In genomic region chr22:35834080-35834479, GRCh38 we compare ENCODE assay signal across 18 cellular contexts.
DNase-seq lines count a peak whose midpoint lies in the region; ATAC-seq and TF ChIP-seq lines count a peak whose summit lies in the region.
"Had no signal": no experiment of that assay in that cellular context is flagged by ENCODE, and none has a peak within 500 bp of the region (broad histone marks: within the 10 kb centered on the region; RNA-seq: fewer than 3 reads in every experiment).

No MANE protein-coding gene starts in this region.

- intact Hi-C loops in PC-9 (cut with micrococcal nuclease; ENCODE audit: unreplicated experiment) (loop anchor here (1.0 kb wide), 1 partner anchor 61 kb away; no protein-coding TSS in a partner anchor), psoas muscle (cut with DNase I) (loop anchor here (5.0 to 10.0 kb wide), 2 partner anchors 47 to 209 kb away; no protein-coding TSS in a partner anchor), ovary (cut with DNase I) (loop anchor here in 1 of 4 donors (10.0 kb wide), 1 partner anchor 199 kb away; no protein-coding TSS in a partner anchor)

- H3F3A ChIP-seq in GM23248 (ENCODE audit: insufficient read depth) (peaks cover 59% of the 10 kb centered on the region), PC-9 (ENCODE audit: insufficient read depth, low read depth) (peaks cover 32% of the 10 kb centered on the region)

- BruUV-seq in PC-9 (replicated peaks; lab: Mats Ljungman, UMichigan) = no TSS peak

- TF ChIP-seq POLR2A in ovary (IDR thresholded peaks at IDR 0.05) = no peak

- H2AFZ ChIP-seq in GM23248 = no peak overlapping the region
- no peak overlapping the region for H2AFZ ChIP-seq in PC-9
- no peak overlapping the region for H2AFZ ChIP-seq in fibroblast of lung (ENCODE audit: low read length)

- no peak for DNase-seq in GM23248
- no peak for DNase-seq in PC-9
- DNase-seq in fibroblast of lung (ENCODE audit: low read depth in 2 of 2) = no peak
- no peak for DNase-seq in psoas muscle
- DNase-seq in ovary = no peak
- no peak for DNase-seq in NCI-H510A treated with DMSO at 0.1 percent for 48 hours (lab: John Stamatoyannopoulos, UW)
- DNase-seq in activated CD4-positive, alpha-beta T cell treated with anti-CD3 and anti-CD28 coated beads, Interleukin-2, amount 50 U/mL, for 48 hours = no peak
- DNase-seq in activated CD8-positive, alpha-beta memory T cell treated with anti-CD3 and anti-CD28 coated beads for 24 hours = no peak
- DNase-seq: activated CD8-positive, alpha-beta T cell treated with anti-CD3 and anti-CD28 coated beads, Interleukin-2, amount 10 ng/mL, durations not matched to agents 7 days and 5 days; colonic mucosa; COR-L47; NCI-H1436; occipital lobe; stimulated activated CD4-positive, alpha-beta T cell treated with anti-CD3 and anti-CD28 coated beads, Interleukin-4, amount 100 ng/mL, for 24 hours; stomach; T-helper 1 cell had no signal

- peak overlapping the region; percentile 97 for H3K4me3 ChIP-seq in GM23248
- peak overlapping the region; percentile 55; the same call in 1 of the 2 replicates for H3K4me3 ChIP-seq in PC-9
- peak overlapping the region in 2 of 4 experiments; percentile 70 to 90 for H3K4me3 ChIP-seq in fibroblast of lung (replicated peaks in 1 of 4; ENCODE audit: control extremely low read depth in 1 of 4, insufficient read depth in 1 of 4, low read depth in 3 of 4, low read length in 4 of 4)
- H3K4me3 ChIP-seq in psoas muscle = peak overlapping the region; percentile 23
- no peak overlapping the region for H3K4me3 ChIP-seq in ovary
- H3K4me3 ChIP-seq: colonic mucosa, stomach had no signal

- ATAC-seq in psoas muscle = no peak
- ATAC-seq: activated CD8-positive, alpha-beta T cell treated with anti-CD3 and anti-CD28 coated beads, Interleukin-2, amount 10 ng/mL, durations not matched to agents 7 days and 5 days; activated naive CD4-positive, alpha-beta T cell treated with anti-CD3 and anti-CD28 coated beads, Interleukin-2, amount 50 U/mL, for 72 hours; left lobe of liver had no signal

- H3K27ac ChIP-seq in GM23248 = peak overlapping the region; percentile 95
- H3K27ac ChIP-seq in PC-9 = peak overlapping the region; percentile 93
- H3K27ac ChIP-seq in fibroblast of lung (ENCODE audit: insufficient read depth, low read length) = no peak overlapping the region
- peak overlapping the region; percentile 70 for H3K27ac ChIP-seq in psoas muscle
- H3K27ac ChIP-seq in ovary = peak overlapping the region in 1 of 2 donors; percentile 29

- H3K9me3 ChIP-seq in GM23248 (ENCODE audit: low read depth) = no peaks in the 10 kb centered on the region
- H3K9me3 ChIP-seq in PC-9 (ENCODE audit: insufficient read depth, low read depth) = no peaks in the 10 kb centered on the region
- no peaks in the 10 kb centered on the region for H3K9me3 ChIP-seq in fibroblast of lung (ENCODE audit: control insufficient read depth, insufficient read depth, low read depth, low read length)
- no peaks in the 10 kb centered on the region for H3K9me3 ChIP-seq in psoas muscle
- H3K9me3 ChIP-seq in ovary = no peaks in the 10 kb centered on the region
- H3K9me3 ChIP-seq: colonic mucosa, stomach had no signal

- peaks cover 91% of the 10 kb centered on the region for H3K79me2 ChIP-seq in GM23248 (ENCODE audit: insufficient read depth)
- H3K79me2 ChIP-seq in PC-9 (ENCODE audit: low read depth) = peaks cover 90% of the 10 kb centered on the region
- H3K79me2 ChIP-seq in fibroblast of lung (ENCODE audit: control insufficient read depth, insufficient read depth, low read length) = peaks cover 86% of the 10 kb centered on the region

- H3K4me2 ChIP-seq in GM23248 (ENCODE audit: unreplicated experiment) = peak overlapping the region; percentile 100
- peak overlapping the region; percentile 83 for H3K4me2 ChIP-seq in PC-9
- peak overlapping the region; percentile 64 for H3K4me2 ChIP-seq in fibroblast of lung (ENCODE audit: extremely low read depth, insufficient read depth, low read length)

- 52 to 53% methylated on average over 4 of the region's 4 CpGs for WGBS in GM23248 (ENCODE audit: low coverage in 1 of 2, low lambda C conversion rate in 2 of 2, missing lambda C conversion rate in 2 of 2), 2 experiments
- 26 to 43% (median 28%) methylated on average over 4 of the region's 4 CpGs for WGBS in psoas muscle, 3 donors
- WGBS in ovary, 3 donors = 50 to 58% (median 51%) methylated on average over 4 of the region's 4 CpGs

- H3K4me1 ChIP-seq in GM23248 (ENCODE audit: insufficient read depth) (peaks cover 49% of the 10 kb centered on the region), PC-9 (replicated peaks; ENCODE audit: insufficient read depth) (peaks cover 57% of the 10 kb centered on the region), fibroblast of lung (ENCODE audit: control insufficient read depth, extremely low read depth, insufficient read depth, low read length) (peaks cover 4% of the 10 kb centered on the region), psoas muscle (peaks cover 89% of the 10 kb centered on the region), ovary (ENCODE audit: insufficient read depth) (peaks cover 13% of the 10 kb centered on the region)
- H3K4me1 ChIP-seq: colonic mucosa had no signal

- H3K36me3 ChIP-seq in GM23248 (ENCODE audit: low read depth) (0 out of 2 replicates have a peak, but pooled peaks cover 9% of the 10 kb centered on the region), PC-9 (ENCODE audit: low read depth) (0 out of 2 replicates have a peak, but pooled peaks cover 6% of the 10 kb centered on the region), fibroblast of lung (ENCODE audit: control insufficient read depth, insufficient read depth, low read length) (no peaks in the 10 kb centered on the region), psoas muscle (ENCODE audit: insufficient read depth in 1 of 2, low read depth in 1 of 2) (no peaks in the 10 kb centered on the region), ovary (no peaks in the 10 kb centered on the region)
- H3K36me3 ChIP-seq: colonic mucosa, stomach had no signal

- no peak for TF ChIP-seq CTCF in PC-9 (conservative IDR thresholded peaks at IDR 0.05)
- no peak for TF ChIP-seq CTCF in fibroblast of lung (conservative IDR thresholded peaks at IDR 0.05 in 1 of 2, IDR thresholded peaks at IDR 0.05 in 1 of 2; ENCODE audit: low read depth in 1 of 2, low read length in 2 of 2)
- TF ChIP-seq CTCF in psoas muscle (IDR thresholded peaks at IDR 0.05) = no peak
- TF ChIP-seq CTCF in ovary (IDR thresholded peaks at IDR 0.05) = no peak

- TF ChIP-seq EP300 in ovary (IDR thresholded peaks at IDR 0.05) = no peak

- H4K20me1 ChIP-seq in GM23248 (ENCODE audit: insufficient read depth) (0 out of 2 replicates have a peak, but pooled peaks cover 3% of the 10 kb centered on the region), PC-9 (ENCODE audit: insufficient read depth) (no peaks in the 10 kb centered on the region; the same call in 1 of the 2 replicates), fibroblast of lung (ENCODE audit: control insufficient read depth, extremely low read depth, insufficient read depth, low read length) (no peaks in the 10 kb centered on the region)

- POLR2A ChIA-PET in PC-9 (lab: Charles Lee; ENCODE audit: unreplicated experiment) = no interaction called here

- in situ Hi-C loops in GM23248 (cut with MboI) = no loop called here

- H3K27me3 ChIP-seq in GM23248 (replicated peaks; ENCODE audit: insufficient read depth) = no peaks in the 10 kb centered on the region
- no peaks in the 10 kb centered on the region for H3K27me3 ChIP-seq in PC-9 (ENCODE audit: insufficient read depth, low read depth)
- no peaks in the 10 kb centered on the region for H3K27me3 ChIP-seq in fibroblast of lung (ENCODE audit: control insufficient read depth, insufficient read depth, low read length)
- no peaks in the 10 kb centered on the region for H3K27me3 ChIP-seq in psoas muscle (ENCODE audit: insufficient read depth in 3 of 3, low read length in 2 of 3)
- no peaks in the 10 kb centered on the region for H3K27me3 ChIP-seq in ovary
- H3K27me3 ChIP-seq: colonic mucosa, stomach had no signal

- CTCF ChIA-PET in PC-9 (lab: Charles Lee) = no interaction called here

- H3K9me2 ChIP-seq in GM23248 (ENCODE audit: insufficient read depth) = no peaks in the 10 kb centered on the region
- H3K9me2 ChIP-seq in PC-9 (ENCODE audit: insufficient read depth) = no peaks in the 10 kb centered on the region

- H3K9ac ChIP-seq in GM23248 (0 out of 2 replicates have a peak overlapping the region, but pooled peaks have one; percentile 82), fibroblast of lung (ENCODE audit: insufficient read depth, low read length) (no peak overlapping the region)
